ENCODE assay signal across 21 cellular contexts in the genomic region with DNA sequence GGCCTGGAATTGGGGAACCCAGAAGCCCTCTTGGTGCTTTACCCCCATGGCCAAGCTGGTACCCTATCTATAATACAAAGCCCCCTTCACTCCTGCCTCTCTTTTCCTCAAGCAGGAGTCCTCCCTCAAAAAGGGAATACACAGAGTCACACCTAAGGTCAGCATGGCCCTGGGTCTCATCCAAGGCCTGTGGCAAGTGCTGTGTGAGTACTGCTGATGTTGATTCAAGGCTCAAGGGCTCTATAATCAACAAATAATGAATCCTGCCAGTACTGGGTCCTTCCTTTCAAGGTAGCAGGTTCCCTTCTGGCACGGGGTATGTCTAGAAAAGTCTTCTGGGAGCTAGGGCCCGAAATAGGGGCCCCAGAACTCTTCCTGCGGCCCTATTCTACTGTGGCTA.
"Had no signal": no experiment of that assay in that cellular context is flagged by ENCODE, and none has a peak within 500 bp of the region (broad histone marks: within the 10 kb centered on the region; RNA-seq: fewer than 3 reads in every experiment).

No MANE protein-coding gene starts in this region.

- H3K27me3 ChIP-seq: gastrocnemius medialis, heart right ventricle, right atrium auricular region, sigmoid colon, stomach, transverse colon, vagina had no signal

- DNase-seq: effector memory CD4-positive, alpha-beta T cell; gastrocnemius medialis; heart right ventricle; hypothalamus; kidney glomerular epithelial cell; natural killer cell; sigmoid colon; stimulated activated CD4-positive, alpha-beta T cell treated with anti-CD3 and anti-CD28 coated beads, Interleukin-2, amount 100 ng/mL, for 24 hours; stimulated activated CD4-positive, alpha-beta T cell treated with anti-CD3 and anti-CD28 coated beads, Interleukin-4, amount 100 ng/mL, for 4 hours; stimulated activated naive CD4-positive, alpha-beta T cell; stomach; substantia nigra; transverse colon had no signal

- H3K4me1 Mint-ChIP-seq: memory B cell had no signal

- H3K27ac Mint-ChIP-seq: memory B cell, mesothelial cell of epicardium, natural killer cell had no signal

- H3K4me3 Mint-ChIP-seq: memory B cell, mesothelial cell of epicardium, natural killer cell, neural crest cell had no signal

- H3K4me3 ChIP-seq: gastrocnemius medialis, heart right ventricle, right atrium auricular region, sigmoid colon, skin epidermis, stomach, thoracic aorta, transverse colon, vagina had no signal

- H3K27ac ChIP-seq: gastrocnemius medialis, heart right ventricle, right atrium auricular region, sigmoid colon, skin epidermis, stomach, thoracic aorta, transverse colon, vagina had no signal

- ATAC-seq: esophagus mucosa, gastrocnemius medialis, heart right ventricle, natural killer cell had no signal

- H3K36me3 ChIP-seq: gastrocnemius medialis, heart right ventricle, right atrium auricular region, sigmoid colon, stomach, thoracic aorta, transverse colon, vagina had no signal

- H3K9me3 ChIP-seq: gastrocnemius medialis, right atrium auricular region, sigmoid colon, stomach, thoracic aorta, transverse colon, vagina had no signal

- H3K4me1 ChIP-seq: gastrocnemius medialis, heart right ventricle, right atrium auricular region, sigmoid colon, stomach, transverse colon, vagina had no signal
